7 cellular contexts compared by ENCODE assay signal in the genomic region with DNA sequence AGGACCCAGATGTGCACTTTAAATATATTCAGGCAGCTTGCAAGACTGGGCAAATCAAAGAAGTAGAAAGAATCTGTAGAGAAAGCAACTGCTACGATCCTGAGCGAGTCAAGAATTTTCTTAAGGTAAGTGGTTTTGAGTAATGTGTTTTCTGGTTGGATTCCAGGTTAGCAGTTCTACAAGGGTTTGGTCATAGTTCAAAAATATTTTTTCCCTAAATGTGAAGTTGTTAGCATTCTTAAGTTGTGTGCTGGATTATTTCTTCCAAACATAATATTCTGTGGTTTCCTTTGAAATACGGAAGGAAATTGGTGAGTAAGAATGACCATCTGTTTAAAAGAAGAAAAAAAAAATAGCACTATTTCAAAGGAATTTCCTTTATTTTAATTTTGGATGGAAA. TPM values are rescaled to one million over a fixed set of nuclear protein-coding genes. Genes with fewer than 3 reads are reported as not detected.
DNase-seq lines count a peak whose midpoint lies in the region; ATAC-seq, FAIRE-seq and TF ChIP-seq lines count a peak whose summit lies in the region.

No MANE protein-coding gene starts in this region.

- WGBS in suprapubic skin: 50% methylated on average over 3 of the region's 3 CpGs

- peak; percentile 52 for FAIRE-seq in GM18507 (lab: Jason Lieb, UNC)

- H3K27me3 ChIP-seq in RWPE2 (ENCODE audit: insufficient read depth, poor library complexity, severe bottlenecking) (no peaks in the 10 kb centered on the region), suprapubic skin (no peaks in the 10 kb centered on the region)

- no peak for TF ChIP-seq POLR2A in suprapubic skin (IDR thresholded peaks at IDR 0.05)

- peaks cover 54% of the 10 kb centered on the region for H3K4me1 ChIP-seq in RWPE2 (ENCODE audit: insufficient read depth, poor library complexity, severe bottlenecking)
- H3K4me1 ChIP-seq in suprapubic skin: no peaks in the 10 kb centered on the region

- peak; percentile 86 for ATAC-seq in RWPE2 (ENCODE audit: low read depth)

- no peak for TF ChIP-seq CTCF in RWPE2 (IDR thresholded peaks at IDR 0.05; ENCODE audit: poor library complexity, severe bottlenecking)
- TF ChIP-seq CTCF in suprapubic skin (IDR thresholded peaks at IDR 0.05): no peak

- no peak overlapping the region for H3K4me3 ChIP-seq in RWPE2 (ENCODE audit: severe bottlenecking)
- no peak overlapping the region for H3K4me3 ChIP-seq in skeletal muscle cell (ENCODE audit: low read depth, low read length)
- no peak overlapping the region for H3K4me3 ChIP-seq in suprapubic skin

- peaks cover 95% of the 10 kb centered on the region for H3K36me3 ChIP-seq in RWPE2 (ENCODE audit: low read depth)
- peaks cover 89% of the 10 kb centered on the region for H3K36me3 ChIP-seq in suprapubic skin

- no peak for TF ChIP-seq EP300 in suprapubic skin (IDR thresholded peaks at IDR 0.05)

- H3K9me3 ChIP-seq in RWPE2 (ENCODE audit: severe bottlenecking) (no peaks in the 10 kb centered on the region), suprapubic skin (no peaks in the 10 kb centered on the region)

- H3K27ac ChIP-seq in RWPE2 (ENCODE audit: poor library complexity, severe bottlenecking) (peak overlapping the region; percentile 83), suprapubic skin (no peak overlapping the region)

- DNase-seq in GM18507 (ENCODE audit: extremely low spot score, insufficient read length, low read depth) (no peak), RWPE2 (ENCODE audit: low spot score) (no peak), epidermal melanocyte (ENCODE audit: insufficient read length, low spot score) (peak; percentile 21), skeletal muscle cell (ENCODE audit: low read depth) (peak; percentile 57), suprapubic skin (ENCODE audit: low spot score in 2 of 2) (no peak), anterior cingulate cortex (lab: John Stamatoyannopoulos, UW) (no peak), DMS53 (lab: John Stamatoyannopoulos, UW) (no peak)

RNA-seq across cellular contexts. Expression of a gene that starts 38.4 kb away (rescaled TPM):
- 10 to 100 TPM; 21.9 to 29.0 (median 22.0) TPM for total RNA-seq in suprapubic skin

RNA-seq across cellular contexts. Expression of a gene that starts 38.6 kb away (rescaled TPM):
- total RNA-seq in suprapubic skin: 100 to 1,000 TPM in 1 of 4 donors, 10 to 100 TPM in 3; 48.3 to 108 (median 72.4) TPM

RNA-seq across cellular contexts. Expression of a gene that starts 49.1 kb away (rescaled TPM):
- 100 to 1,000 TPM in 3 of 4 donors, 10 to 100 TPM in 1; 99.2 to 178 (median 152) TPM for total RNA-seq in suprapubic skin

Comparison
In these comparisons a context has a peak if more than half of its experiments do, and no peak if none do; other contexts are left out.
1. DNase-seq: peak in epidermal melanocyte (single experiment) and skeletal muscle cell (single experiment); none in GM18507 (single experiment), RWPE2 (single experiment), suprapubic skin (0 of 2), anterior cingulate cortex (0 of 58) and DMS53 (single experiment).